ENCODE assay signal across 12 cellular contexts in genomic region chr5:308672-309271, GRCh38. TPM values are rescaled to one million over a fixed set of nuclear protein-coding genes. Genes with fewer than 3 reads are reported as not detected.
DNase-seq lines count a peak whose midpoint lies in the region; ATAC-seq, FAIRE-seq and TF ChIP-seq lines count a peak whose summit lies in the region.
"Had no signal": no experiment of that assay in that cellular context is flagged by ENCODE, and none has a peak within 500 bp of the region (broad histone marks: within the 10 kb centered on the region; RNA-seq: fewer than 3 reads in every experiment).

No MANE protein-coding gene starts in this region.

- no peaks in the 10 kb centered on the region for H3K9me3 Mint-ChIP-seq in nephron progenitor cell

- H3K36me3 ChIP-seq in bronchial epithelial cell (ENCODE audit: control insufficient read depth, insufficient read depth, low read length), result peaks cover 33% of the 10 kb centered on the region

- FAIRE-seq in bronchial epithelial cell (lab: Jason Lieb, UNC), result no peak
- FAIRE-seq: G401.6 had no signal

- H3K4me3 ChIP-seq in bronchial epithelial cell (ENCODE audit: low read depth, low read length), result no peak overlapping the region
- H3K4me3 ChIP-seq: left lung had no signal

- no peaks in the 10 kb centered on the region for H3K27me3 Mint-ChIP-seq in nephron progenitor cell (ENCODE audit: low read depth, poor library complexity)

- H3K4me1 Mint-ChIP-seq in nephron progenitor cell, result peaks cover 61% of the 10 kb centered on the region

- peak; percentile 48 for ATAC-seq in HG02885 (IDR thresholded peaks at IDR 0.05; ENCODE audit: poor library complexity, unreplicated experiment)
- ATAC-seq in GM21515 (IDR thresholded peaks at IDR 0.05; ENCODE audit: unreplicated experiment), result no peak
- ATAC-seq in GM21717 (IDR thresholded peaks at IDR 0.05; ENCODE audit: unreplicated experiment), result no peak
- ATAC-seq: left lung; stimulated activated naive CD8-positive, alpha-beta T cell treated with anti-CD3 and anti-CD28 coated beads, Interleukin-15, Interleukin-2, amounts not matched to agents 100 U/mL and 50 U/mL, for 24 hours had no signal

- H3K27me3 ChIP-seq in bronchial epithelial cell (ENCODE audit: control insufficient read depth, insufficient read depth, low read length), result no peaks in the 10 kb centered on the region
- H3K27me3 ChIP-seq: left lung had no signal

- DNase-seq in Caki2 (ENCODE audit: low read depth) (peak; percentile 41), bronchial epithelial cell (ENCODE audit: low read depth) (peak; percentile 43), nephron progenitor cell (peak; percentile 34), activated gamma-delta T cell treated with Interleukin-2 at 50 U/mL for 16 hours (no peak), GF-D8 (lab: John Stamatoyannopoulos, UW) (no peak)
- DNase-seq: NCI-H1694; stimulated activated naive CD8-positive, alpha-beta T cell treated with anti-CD3 and anti-CD28 coated beads, Interleukin-15, Interleukin-2, amounts not matched to agents 100 U/mL and 50 U/mL, for 24 hours had no signal

- H3K36me3 Mint-ChIP-seq in nephron progenitor cell (ENCODE audit: low read depth), result peaks cover 7% of the 10 kb centered on the region

- TF ChIP-seq CTCF in bronchial epithelial cell (IDR thresholded peaks at IDR 0.05; ENCODE audit: insufficient read depth, low read length, severe bottlenecking) (peak; percentile 20), nephron progenitor cell (IDR thresholded peaks at IDR 0.05) (peak; percentile 36)

- in situ Hi-C loops in Caki2 (cut with HindIII; ENCODE audit: low pct_unique_long_range_greater_than_20kb, low sequenced_read_pairs), result no loop called here

- no peak overlapping the region for H3K27ac Mint-ChIP-seq in nephron progenitor cell

- H3K4me3 Mint-ChIP-seq in nephron progenitor cell, result no peak overlapping the region

RNA-seq across cellular contexts. Expression of gene AHRR, which starts 12.7 kb away (rescaled TPM):
- 0.09 and 5.2 TPM in 2 replicates for total RNA-seq in Caki2 (2014; rRNA removed; shearing (Covaris generic); ENCODE audit: low replicate concordance)
- total RNA-seq in bronchial epithelial cell, result 0.51 and 0.53 TPM in 2 replicates

RNA-seq across cellular contexts. Expression of gene PDCD6, which starts 37.3 kb away (rescaled TPM):
- 107 and 119 TPM in 2 replicates for total RNA-seq in Caki2 (2014; rRNA removed; shearing (Covaris generic); ENCODE audit: low replicate concordance)
- 189 and 195 TPM in 2 replicates for total RNA-seq in bronchial epithelial cell

Comparison
In these comparisons a context has a peak if more than half of its experiments do, and no peak if none do; other contexts are left out.
1. DNase-seq: peak in Caki2 (single experiment), bronchial epithelial cell (single experiment) and nephron progenitor cell (single experiment); none in activated gamma-delta T cell treated with Interleukin-2 at 50 U/mL for 16 hours (single experiment) and GF-D8 (single experiment).